In the genomic region with DNA sequence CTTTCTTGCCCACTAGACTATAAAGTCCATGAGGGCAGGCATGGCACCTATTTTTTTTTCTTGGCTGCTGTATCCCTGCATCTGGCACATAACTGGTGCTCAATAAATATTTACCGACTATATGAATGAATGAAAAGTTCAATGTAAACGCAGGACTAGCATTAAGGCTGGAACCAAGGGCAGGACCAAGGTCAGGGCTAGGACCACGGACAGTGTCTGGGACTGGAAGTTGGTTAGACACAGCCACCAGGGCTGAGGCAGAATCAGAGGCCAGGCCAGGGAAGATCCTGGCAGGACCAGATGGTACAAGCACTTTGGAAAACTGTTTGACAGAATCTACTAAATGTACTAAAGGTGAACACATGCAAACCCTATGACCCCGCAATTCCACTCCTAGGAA, we compare ENCODE assay signal across 25 cellular contexts. TPM values are rescaled to one million over a fixed set of nuclear protein-coding genes. Genes with fewer than 3 reads are reported as not detected.
A peak's percentile ranks its signal among the peaks of the same experiment; 100 is the strongest.
DNase-seq lines count a peak whose midpoint lies in the region; ATAC-seq and TF ChIP-seq lines count a peak whose summit lies in the region.
"Had no signal": no experiment of that assay in that cellular context is flagged by ENCODE, and none has a peak within 500 bp of the region (broad histone marks: within the 10 kb centered on the region; RNA-seq: fewer than 3 reads in every experiment).

No MANE protein-coding gene starts in this region.

- H3K4me1 ChIP-seq in DND-41 (ENCODE audit: insufficient read depth, low read length): no peaks in the 10 kb centered on the region
- H3K4me1 ChIP-seq in osteoblast (ENCODE audit: insufficient read depth, low read length): peaks cover 15% of the 10 kb centered on the region
- H3K4me1 ChIP-seq: breast epithelium, foreskin keratinocyte had no signal

- H3K9me3 ChIP-seq in DND-41 (ENCODE audit: insufficient read depth, low read length, severe bottlenecking) (no peaks in the 10 kb centered on the region), osteoblast (ENCODE audit: low read depth, low read length) (no peaks in the 10 kb centered on the region)
- H3K9me3 ChIP-seq: breast epithelium, MG63 had no signal

- peak; percentile 35 for DNase-seq in DND-41
- peak; percentile 32 for DNase-seq in OCI-M1 (lab: John Stamatoyannopoulos, UW)
- peak; percentile 43 for DNase-seq in choroid plexus epithelial cell (ENCODE audit: low read depth)
- DNase-seq in osteoblast (ENCODE audit: insufficient read length, low spot score, missing footprints): peak; percentile 89
- no peak for DNase-seq in mesenteric fat pad (ENCODE audit: low spot score)
- no peak for DNase-seq in ACHN
- DNase-seq: activated CD4-positive, alpha-beta T cell treated with anti-CD3 and anti-CD28 coated beads, Interleukin-2, amount 50 U/mL, for 1 hour; activated CD8-positive, alpha-beta memory T cell treated with anti-CD3 and anti-CD28 coated beads, Interleukin-2, amount 50 U/mL, for 48 hours; activated effector memory CD4-positive, alpha-beta T cell treated with Interleukin-2 at 50 U/mL for 16 hours; activated naive CD8-positive, alpha-beta T cell treated with anti-CD3 and anti-CD28 coated beads, Interleukin-2, amount 50 U/mL, for 24 hours; COR-L47; DMS79 treated with DMSO at 0.1 percent for 48 hours; foreskin keratinocyte; HCEC 1CT; MG63; NCI-H2171; NCI-H69; occipital lobe; SHP77 treated with DMSO at 0.1 percent for 48 hours had no signal

- no peak overlapping the region for H3K9ac ChIP-seq in DND-41 (ENCODE audit: low read depth, low read length)

- H3K4me3 ChIP-seq in DND-41 (ENCODE audit: low read depth in 1 of 2, low read length in 2 of 2): no peak overlapping the region
- H3K4me3 ChIP-seq in choroid plexus epithelial cell (ENCODE audit: low read depth, low read length): no peak overlapping the region
- H3K4me3 ChIP-seq in osteoblast (ENCODE audit: insufficient read depth, low read length): no peak overlapping the region
- H3K4me3 ChIP-seq: lung, MG63 had no signal

- 0 out of 3 replicates have a peak, but pooled peaks have one; percentile 47 for ATAC-seq in DND-41 (ENCODE audit: insufficient read depth, low read depth)
- no peak for ATAC-seq in HG03175 (IDR thresholded peaks at IDR 0.05; ENCODE audit: unreplicated experiment)
- ATAC-seq: activated naive CD8-positive, alpha-beta T cell treated with anti-CD3 and anti-CD28 coated beads, Interleukin-2, amount 50 U/mL, for 24 hours; foreskin keratinocyte; right cardiac atrium had no signal

- no peaks in the 10 kb centered on the region for H3K36me3 ChIP-seq in DND-41 (ENCODE audit: insufficient read depth, low read length)
- no peaks in the 10 kb centered on the region for H3K36me3 ChIP-seq in osteoblast (ENCODE audit: insufficient read depth, low read length)
- H3K36me3 ChIP-seq: breast epithelium, MG63 had no signal

- in situ Hi-C loops in ACHN (cut with HindIII; ENCODE audit: low pct_ligation_motif_present, low pct_unique_long_range_greater_than_20kb, low sequenced_read_pairs): no loop called here

- H3K27me3 ChIP-seq in DND-41 (ENCODE audit: insufficient read depth, low read length, poor library complexity) (no peaks in the 10 kb centered on the region), osteoblast (ENCODE audit: insufficient read depth, low read length) (peaks cover 43% of the 10 kb centered on the region)
- H3K27me3 ChIP-seq: MG63 had no signal

- no peaks in the 10 kb centered on the region for H3K79me2 ChIP-seq in DND-41 (ENCODE audit: insufficient read depth, low read length)
- H3K79me2 ChIP-seq in osteoblast (ENCODE audit: insufficient read depth, low read length): no peaks in the 10 kb centered on the region

- TF ChIP-seq CTCF in DND-41 (IDR thresholded peaks at IDR 0.05; ENCODE audit: borderline replicate concordance, extremely low read depth, low read length, poor library complexity, severe bottlenecking) (no peak), choroid plexus epithelial cell (conservative IDR thresholded peaks at IDR 0.05; ENCODE audit: low read depth, low read length) (peak; percentile 11), osteoblast (IDR thresholded peaks at IDR 0.05; ENCODE audit: extremely low read depth, low read depth, low read length) (no peak)

- H3K4me2 ChIP-seq in DND-41 (ENCODE audit: insufficient read depth, low read length) (no peak overlapping the region), osteoblast (ENCODE audit: insufficient read depth, low read length) (no peak overlapping the region)

- H2AFZ ChIP-seq in DND-41 (ENCODE audit: low read depth, low read length): no peak overlapping the region
- no peak overlapping the region for H2AFZ ChIP-seq in osteoblast (ENCODE audit: low read length)

- no peak overlapping the region for H3K27ac ChIP-seq in DND-41 (ENCODE audit: low read length)
- no peak overlapping the region for H3K27ac ChIP-seq in osteoblast (ENCODE audit: low read depth, low read length)
- H3K27ac ChIP-seq: foreskin keratinocyte, VCaP had no signal

- H4K20me1 ChIP-seq in DND-41 (ENCODE audit: insufficient read depth, low read length): peaks cover 3% of the 10 kb centered on the region; the same call in 1 of the 2 replicates
- H4K20me1 ChIP-seq in osteoblast (ENCODE audit: insufficient read depth, low read length): peaks cover 7% of the 10 kb centered on the region

RNA-seq across cellular contexts. Expression of a gene that starts 3.7 kb away (rescaled TPM):
- total RNA-seq in osteoblast: 8.3 and 11.9 TPM in 2 replicates
- 187 TPM for total RNA-seq in mesenteric fat pad

RNA-seq across cellular contexts. Expression of a gene that starts 22.6 kb away (rescaled TPM):
- total RNA-seq in osteoblast (27.5 and 30.1 TPM in 2 replicates), mesenteric fat pad (46.6 TPM)

RNA-seq across cellular contexts. Expression of a gene that starts 24.7 kb away (rescaled TPM):
- 9.8 and 11.5 TPM in 2 replicates for total RNA-seq in osteoblast
- 4.3 TPM for total RNA-seq in mesenteric fat pad

RNA-seq across cellular contexts. Expression of a gene that starts 46.3 kb away (rescaled TPM):
- total RNA-seq in osteoblast (under 0.01 TPM in 1 of 2 replicates, not detected in the other), mesenteric fat pad (1.0 TPM)
- total RNA-seq: B cell had no signal

RNA-seq across cellular contexts. Expression of a gene that starts 48.5 kb away (rescaled TPM):
- total RNA-seq in osteoblast: 6.5 and 8.3 TPM in 2 replicates
- 24.4 TPM for total RNA-seq in mesenteric fat pad

Comparison
In these comparisons a context has a peak if more than half of its experiments do, and no peak if none do; other contexts are left out.
1. DNase-seq: peak in DND-41 (single experiment), OCI-M1 (single experiment), choroid plexus epithelial cell (single experiment) and osteoblast (single experiment); none in mesenteric fat pad (single experiment) and ACHN (single experiment).
2. RNA of a gene that starts 3.7 kb away (total RNA-seq): 187 TPM in mesenteric fat pad (single experiment); 8.3 to 11.9 TPM in osteoblast; every median in the first group is over 10 times any median in the second.